16 cellular contexts compared by ENCODE assay signal in genomic region chr9:18623201-18623600, GRCh38.
DNase-seq lines count a peak whose midpoint lies in the region; ATAC-seq and TF ChIP-seq lines count a peak whose summit lies in the region.
"Had no signal": no experiment of that assay in that cellular context is flagged by ENCODE, and none has a peak within 500 bp of the region (broad histone marks: within the 10 kb centered on the region; RNA-seq: fewer than 3 reads in every experiment).

No MANE protein-coding gene starts in this region.

- H3K27ac Mint-ChIP-seq in HFFc6, result peak overlapping the region; percentile 11
- H3K27ac Mint-ChIP-seq: CD4-positive, CD25-positive, alpha-beta regulatory T cell; GM23338 had no signal

- no peak overlapping the region for H2AFZ ChIP-seq in OCI-LY7 (ENCODE audit: low read length)
- H2AFZ ChIP-seq: GM23338 had no signal

- H3K27ac ChIP-seq in OCI-LY7 (ENCODE audit: low read depth, low read length, poor library complexity, severe bottlenecking), result no peak overlapping the region
- H3K27ac ChIP-seq: BLaER1 treated with 17β-estradiol and CSF1 and Interleukin-3, amounts not matched to agents 10 nM and 100 nM had no signal

- CTCF ChIA-PET in OCI-LY7 (lab: Charles Lee; ENCODE audit: unreplicated experiment), result interaction anchor here (0.6 kb wide), 1 partner anchor 1330 kb away, joined by 3 read pairs; no protein-coding TSS in a partner anchor

- no TSS peak for BruUV-seq in OCI-LY7 (replicated peaks; lab: Mats Ljungman, UMichigan)

- no peak for TF ChIP-seq CTCF in HFFc6 (IDR thresholded peaks at IDR 0.05)
- TF ChIP-seq CTCF in fibroblast of villous mesenchyme (IDR thresholded peaks at IDR 0.05; ENCODE audit: insufficient read depth, low read depth, low read length), result no peak
- TF ChIP-seq CTCF in OCI-LY7 (conservative IDR thresholded peaks at IDR 0.05; ENCODE audit: low read length), result no peak

- H3K9me3 Mint-ChIP-seq in HFFc6, result peaks cover 3% of the 10 kb centered on the region; the same call in 1 of the 2 replicates
- H3K9me3 Mint-ChIP-seq: GM23338 had no signal

- intact Hi-C loops in OCI-LY7 (cut with micrococcal nuclease; ENCODE audit: unreplicated experiment), result loop anchor here (10.0 kb wide), 1 partner anchor 292 kb away; no protein-coding TSS in a partner anchor

- H3K9me2 ChIP-seq in OCI-LY7 (ENCODE audit: insufficient read depth, low read length), result no peaks in the 10 kb centered on the region

- H3K4me2 ChIP-seq in OCI-LY7 (ENCODE audit: low read length), result no peak overlapping the region
- H3K4me2 ChIP-seq: BLaER1 treated with 17β-estradiol and CSF1 and Interleukin-3, amounts not matched to agents 10 nM and 100 nM; GM23338 had no signal

- POLR2A ChIA-PET in OCI-LY7 (lab: Charles Lee), result no interaction called here

- ATAC-seq in GM21515 (IDR thresholded peaks at IDR 0.05; ENCODE audit: unreplicated experiment), result no peak
- no peak for ATAC-seq in GM21786 (IDR thresholded peaks at IDR 0.05; ENCODE audit: unreplicated experiment)
- ATAC-seq: GM23338 had no signal

- peaks cover 45% of the 10 kb centered on the region for H3K4me1 Mint-ChIP-seq in HFFc6 (ENCODE audit: low read depth)
- H3K4me1 Mint-ChIP-seq: CD4-positive, CD25-positive, alpha-beta regulatory T cell; GM23338 had no signal

- H4K20me1 ChIP-seq in OCI-LY7 (ENCODE audit: insufficient read depth, low read length), result no peaks in the 10 kb centered on the region
- H4K20me1 ChIP-seq: BLaER1 treated with 17β-estradiol and CSF1 and Interleukin-3, amounts not matched to agents 10 nM and 100 nM had no signal

- H3K4me3 ChIP-seq in fibroblast of villous mesenchyme (ENCODE audit: low read depth, low read length) (no peak overlapping the region), OCI-LY7 (ENCODE audit: low read depth, low read length, poor library complexity, severe bottlenecking) (no peak overlapping the region)
- H3K4me3 ChIP-seq: BLaER1 treated with 17β-estradiol and CSF1 and Interleukin-3, amounts not matched to agents 10 nM and 100 nM; GM23338 had no signal

- no peaks in the 10 kb centered on the region for H3K4me1 ChIP-seq in OCI-LY7 (ENCODE audit: insufficient read depth, low read length, poor library complexity, severe bottlenecking)
- H3K4me1 ChIP-seq: BLaER1 treated with 17β-estradiol and CSF1 and Interleukin-3, amounts not matched to agents 10 nM and 100 nM had no signal

- H3K4me3 Mint-ChIP-seq in HFFc6, result no peak overlapping the region
- H3K4me3 Mint-ChIP-seq: CD4-positive, CD25-positive, alpha-beta regulatory T cell; GM23338 had no signal

- H3K36me3 ChIP-seq in OCI-LY7 (ENCODE audit: insufficient read depth, low read length), result no peaks in the 10 kb centered on the region
- H3K36me3 ChIP-seq: BLaER1 treated with 17β-estradiol and CSF1 and Interleukin-3, amounts not matched to agents 10 nM and 100 nM had no signal

- peaks cover 2% of the 10 kb centered on the region; the same call in 1 of the 2 replicates for H3K27me3 Mint-ChIP-seq in HFFc6 (ENCODE audit: insufficient read depth)

- DNase-seq in D341Med (ENCODE audit: low spot score) (peak; percentile 60), HFFc6 (no peak), amniotic epithelial cell (ENCODE audit: low read depth) (peak; percentile 37), fibroblast of villous mesenchyme (ENCODE audit: low read depth) (peak; percentile 79), NCI-H146 treated with DMSO at 0.1 percent for 48 hours (lab: John Stamatoyannopoulos, UW; ENCODE audit: unreplicated experiment) (no peak), OCI-LY7 (ENCODE audit: low spot score) (no peak)
- DNase-seq: 8988T; CD4-positive, CD25-positive, alpha-beta regulatory T cell; DMS153; DMS79 treated with DMSO at 0.1 percent for 48 hours; GF-D8; H7 had no signal

- peaks cover 53% of the 10 kb centered on the region for H3K36me3 Mint-ChIP-seq in HFFc6 (ENCODE audit: low read depth)
- H3K36me3 Mint-ChIP-seq: CD4-positive, CD25-positive, alpha-beta regulatory T cell had no signal

- H3K9me3 ChIP-seq in OCI-LY7 (ENCODE audit: low read length), result no peaks in the 10 kb centered on the region
- H3K9me3 ChIP-seq: BLaER1 treated with 17β-estradiol and CSF1 and Interleukin-3, amounts not matched to agents 10 nM and 100 nM had no signal

- no peaks in the 10 kb centered on the region for H3K79me2 ChIP-seq in OCI-LY7 (ENCODE audit: insufficient read depth, low read depth, low read length)

Comparison
In these comparisons a context has a peak if more than half of its experiments do, and no peak if none do; other contexts are left out.
1. DNase-seq: peak in D341Med (single experiment), amniotic epithelial cell (single experiment) and fibroblast of villous mesenchyme (single experiment); none in HFFc6 (single experiment), NCI-H146 treated with DMSO at 0.1 percent for 48 hours (single experiment) and OCI-LY7 (single experiment).